In genomic region chr5:67166460-67166871, GRCh38 we compare ENCODE assay signal across 8 cellular contexts. TPM values are rescaled to one million over a fixed set of nuclear protein-coding genes. Genes with fewer than 3 reads are reported as not detected.
A peak's percentile ranks its signal among the peaks of the same experiment; 100 is the strongest.
DNase-seq lines count a peak whose midpoint lies in the region; ATAC-seq and TF ChIP-seq lines count a peak whose summit lies in the region.

No MANE protein-coding gene starts in this region.

- peak; percentile 27 for ATAC-seq in GM19372 (IDR thresholded peaks at IDR 0.05; ENCODE audit: low read depth, unreplicated experiment)
- peak; percentile 29 for ATAC-seq in HG03469 (IDR thresholded peaks at IDR 0.05; ENCODE audit: unreplicated experiment)

- peak; percentile 84 for DNase-seq in activated CD8-positive, alpha-beta memory T cell treated with anti-CD3 and anti-CD28 coated beads for 24 hours
- DNase-seq in esophagus muscularis mucosa (ENCODE audit: extremely low spot score), result no peak
- DNase-seq in uterus, result no peak
- DNase-seq in NCI-H1930 (lab: John Stamatoyannopoulos, UW), result no peak
- no peak for DNase-seq in PC-9

- H3K27ac ChIP-seq in esophagus muscularis mucosa (replicated peaks in 1 of 4) (peak overlapping the region; percentile 70 to 75 (median 72)), rectal smooth muscle tissue (ENCODE audit: low read depth, low read length) (peak overlapping the region; percentile 51), uterus (peak overlapping the region; percentile 54 to 59), PC-9 (no peak overlapping the region)

- no peaks in the 10 kb centered on the region for H3K79me2 ChIP-seq in PC-9 (ENCODE audit: low read depth)

- no peaks in the 10 kb centered on the region for H3F3A ChIP-seq in PC-9 (ENCODE audit: insufficient read depth, low read depth)

- H3K4me3 ChIP-seq in esophagus muscularis mucosa (peak overlapping the region; percentile 34 to 47 (median 37)), rectal smooth muscle tissue (ENCODE audit: low read length) (peak overlapping the region; percentile 56), uterus (no peak overlapping the region), PC-9 (no peak overlapping the region)

- no peak overlapping the region for H3K9ac ChIP-seq in rectal smooth muscle tissue (ENCODE audit: low read length)

- H3K4me1 ChIP-seq in esophagus muscularis mucosa, result peaks cover 0 to 23% (median 22%) of the 10 kb centered on the region in 4 donors
- no peaks in the 10 kb centered on the region for H3K4me1 ChIP-seq in rectal smooth muscle tissue (ENCODE audit: control insufficient read depth, insufficient read depth, low read length)
- no peaks in the 10 kb centered on the region for H3K4me1 ChIP-seq in uterus
- H3K4me1 ChIP-seq in PC-9 (replicated peaks; ENCODE audit: insufficient read depth), result peaks cover 6% of the 10 kb centered on the region

- no peaks in the 10 kb centered on the region for H3K9me2 ChIP-seq in PC-9 (ENCODE audit: insufficient read depth)

- 41% methylated on average over 5 of the region's 18 CpGs for WGBS in esophagus muscularis mucosa

- no peak overlapping the region for H3K4me2 ChIP-seq in PC-9

- TF ChIP-seq POLR2A in esophagus muscularis mucosa (IDR thresholded peaks at IDR 0.05; ENCODE audit: low read depth) (no peak), uterus (IDR thresholded peaks at IDR 0.05) (no peak)

- TF ChIP-seq CTCF in esophagus muscularis mucosa (IDR thresholded peaks at IDR 0.05) (no peak), uterus (IDR thresholded peaks at IDR 0.05) (no peak), PC-9 (conservative IDR thresholded peaks at IDR 0.05) (no peak)

- CTCF ChIA-PET in PC-9 (lab: Charles Lee), result no interaction called here

- TF ChIP-seq EP300 in esophagus muscularis mucosa (IDR thresholded peaks at IDR 0.05), result no peak

- no peaks in the 10 kb centered on the region for H4K20me1 ChIP-seq in PC-9 (ENCODE audit: insufficient read depth)

- BruUV-seq in PC-9 (replicated peaks; lab: Mats Ljungman, UMichigan), result no TSS peak

- no peak overlapping the region for H2AFZ ChIP-seq in PC-9

- H3K36me3 ChIP-seq in esophagus muscularis mucosa (peaks cover 12 to 71% (median 49%) of the 10 kb centered on the region in 4 donors), rectal smooth muscle tissue (ENCODE audit: control insufficient read depth, insufficient read depth, low read length) (peaks cover 11% of the 10 kb centered on the region), uterus (no peaks in the 10 kb centered on the region), PC-9 (ENCODE audit: low read depth) (peaks cover 27% of the 10 kb centered on the region)

- intact Hi-C loops in esophagus muscularis mucosa (cut with DNase I) (no loop called here), uterus (cut with DNase I; ENCODE audit: low total_unique reads) (no loop called here), PC-9 (cut with micrococcal nuclease; ENCODE audit: unreplicated experiment) (no loop called here)

- POLR2A ChIA-PET in PC-9 (lab: Charles Lee; ENCODE audit: unreplicated experiment), result no interaction called here

- no peaks in the 10 kb centered on the region for H3K27me3 ChIP-seq in esophagus muscularis mucosa
- no peaks in the 10 kb centered on the region for H3K27me3 ChIP-seq in rectal smooth muscle tissue (ENCODE audit: control insufficient read depth, insufficient read depth, low read length)
- H3K27me3 ChIP-seq in uterus, result no peaks in the 10 kb centered on the region
- no peaks in the 10 kb centered on the region for H3K27me3 ChIP-seq in PC-9 (ENCODE audit: insufficient read depth, low read depth)

- H3K9me3 ChIP-seq in esophagus muscularis mucosa (no peaks in the 10 kb centered on the region), uterus (no peaks in the 10 kb centered on the region), PC-9 (ENCODE audit: insufficient read depth, low read depth) (no peaks in the 10 kb centered on the region)

RNA-seq across cellular contexts. Expression of gene CD180, which starts 30.1 kb away (rescaled TPM):
- total RNA-seq in esophagus muscularis mucosa, result 1 to 10 TPM in 1 of 4 donors, under 1 TPM in 3; 0.42 to 1.8 (median 0.67) TPM
- total RNA-seq in uterus, result under 1 TPM in 3 of 4 donors, not detected in 1; 0.37 to 0.83 (median 0.59) TPM
- not detected in 2 replicates for total RNA-seq in PC-9 (2021)

Comparison
In these comparisons a context has a peak if more than half of its experiments do, and no peak if none do; other contexts are left out.
1. H3K4me3 ChIP-seq: peak in esophagus muscularis mucosa (4 of 4) and rectal smooth muscle tissue (single experiment); none in uterus (0 of 2) and PC-9 (single experiment).